In genomic region chr11:47488111-47488510, GRCh38 we compare ENCODE assay signal across 1 cellular context.
TF ChIP-seq lines count a peak whose summit lies in the region.

No MANE protein-coding gene starts in this region.

TF ChIP-seq in IMR-90, 13 proteins besides CTCF, POLR2A, EP300 and RAD21 (continued from another document):
- no peak for TF ChIP-seq ELK1 (IDR thresholded peaks at IDR 0.05; ENCODE audit: borderline replicate concordance, low read depth, low read length)
- no peak for TF ChIP-seq MAZ (IDR thresholded peaks at IDR 0.05; ENCODE audit: borderline replicate concordance, low read depth, low read length)
- no peak for TF ChIP-seq FOS (IDR thresholded peaks at IDR 0.05; ENCODE audit: low read depth, low read length)
- TF ChIP-seq MXI1 (IDR thresholded peaks at IDR 0.05; ENCODE audit: borderline replicate concordance, low read depth, low read length): no peak
- no peak for TF ChIP-seq MAFK (IDR thresholded peaks at IDR 0.05; ENCODE audit: low read depth, low read length)
